24 cellular contexts compared by ENCODE assay signal in the genomic region with DNA sequence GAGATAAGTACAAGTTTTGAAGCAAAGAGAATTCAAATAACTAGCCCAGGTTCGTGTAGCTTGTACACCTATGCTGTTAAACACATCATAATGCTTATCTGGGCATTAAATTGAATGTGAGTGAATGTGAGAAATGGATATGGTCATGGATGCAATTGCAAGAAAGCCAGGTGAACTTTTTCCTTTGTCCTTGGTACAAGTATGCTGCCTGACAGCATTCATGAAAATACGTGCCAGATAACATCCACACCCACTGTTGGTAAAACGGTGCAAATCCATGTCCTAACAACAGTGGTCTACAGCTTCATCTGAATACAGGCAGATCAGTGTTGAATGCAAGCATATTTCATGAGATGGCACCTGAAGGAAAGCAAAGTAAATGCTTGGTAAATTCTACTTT.
"Had no signal": no experiment of that assay in that cellular context is flagged by ENCODE, and none has a peak within 500 bp of the region (broad histone marks: within the 10 kb centered on the region; RNA-seq: fewer than 3 reads in every experiment).

No MANE protein-coding gene starts in this region.

- H3K9ac ChIP-seq: SK-N-SH had no signal

- DNase-seq: Karpas-422, MM.1S, MV-4-11, NCI-H1105, NCI-H1417 treated with DMSO at 0.1 percent for 48 hours, NCI-H1436 treated with DMSO at 0.1 percent for 48 hours, NCI-H1694 treated with DMSO at 0.1 percent for 48 hours, NCI-H187 treated with DMSO at 0.1 percent for 48 hours, NCI-H2029, NCI-H2171 treated with DMSO at 0.1 percent for 48 hours, NCI-H2227 treated with DMSO at 0.1 percent for 48 hours, NCI-H345, NCI-H446, NCI-H510A treated with DMSO at 0.1 percent for 48 hours, NCI-H524 treated with DMSO at 0.1 percent for 48 hours, NCI-H526 treated with DMSO at 0.1 percent for 48 hours, NCI-H774, Peyer's patch, Right ventricle myocardium superior, RPMI8226, SHP77 treated with DMSO at 0.1 percent for 48 hours, SK-N-SH, SW 1271 had no signal

- H3K27me3 ChIP-seq: Peyer's patch, SJSA1 had no signal

- H3K4me1 ChIP-seq: Peyer's patch, SJSA1 had no signal

- H3K36me3 ChIP-seq: Peyer's patch, SJSA1 had no signal

- H3K4me2 ChIP-seq: SK-N-SH had no signal

- H3K27ac ChIP-seq: Peyer's patch, SJSA1 had no signal

- H3K4me3 ChIP-seq: Peyer's patch, SJSA1 had no signal

- H3K9me3 ChIP-seq: Peyer's patch, SJSA1, SK-N-SH had no signal
